In genomic region chr2:101759162-101759561, GRCh38 we compare ENCODE assay signal across 11 cellular contexts.
DNase-seq lines count a peak whose midpoint lies in the region; ATAC-seq and TF ChIP-seq lines count a peak whose summit lies in the region.
"Had no signal": no experiment of that assay in that cellular context is flagged by ENCODE, and none has a peak within 500 bp of the region (broad histone marks: within the 10 kb centered on the region; RNA-seq: fewer than 3 reads in every experiment).

No MANE protein-coding gene starts in this region.

- 48% methylated on average over 2 of the region's 2 CpGs for WGBS in right lobe of liver (ENCODE audit: insufficient coverage, low coverage, low lambda C conversion rate, missing lambda C conversion rate)

- no peak overlapping the region for H3K27ac Mint-ChIP-seq in activated naive CD4-positive, alpha-beta T cell treated with anti-CD3 and anti-CD28 coated beads, Interleukin-2, amount 50 U/mL, for 72 hours

- intact Hi-C loops in right lobe of liver (cut with DNase I), result no loop called here

- no peak for TF ChIP-seq POLR2A in right lobe of liver (IDR thresholded peaks at IDR 0.05)

- H3K9me3 ChIP-seq in AG04450 (ENCODE audit: control insufficient read depth, insufficient read depth, low read length) (no peaks in the 10 kb centered on the region), right lobe of liver (no peaks in the 10 kb centered on the region)

- no peaks in the 10 kb centered on the region for H3K27me3 ChIP-seq in AG04450 (ENCODE audit: control insufficient read depth, insufficient read depth, low read length)
- H3K27me3 ChIP-seq in right lobe of liver, result no peaks in the 10 kb centered on the region

- CTCF ChIA-PET in AG04450 (lab: Charles Lee), result interaction anchor here (0.7 to 1.1 kb wide), 4 partner anchors 8 to 76 kb away, joined by 3 to 5 read pairs (median 3); no protein-coding TSS in a partner anchor

- peaks cover 0 to 12% of the 10 kb centered on the region in 2 donors for H3K36me3 Mint-ChIP-seq in activated naive CD4-positive, alpha-beta T cell treated with anti-CD3 and anti-CD28 coated beads, Interleukin-2, amount 50 U/mL, for 72 hours

- no peak overlapping the region for H3K4me3 ChIP-seq in AG04450 (ENCODE audit: low read depth, low read length)
- H3K4me3 ChIP-seq in choroid plexus epithelial cell (ENCODE audit: low read depth, low read length), result no peak overlapping the region
- no peak overlapping the region for H3K4me3 ChIP-seq in right lobe of liver
- H3K4me3 ChIP-seq: SK-N-MC had no signal

- peak overlapping the region; percentile 80 for H3K27ac ChIP-seq in AG04450 (ENCODE audit: low read depth, low read length)
- no peak overlapping the region for H3K27ac ChIP-seq in right lobe of liver
- H3K27ac ChIP-seq: SK-N-MC had no signal

- H3K4me1 ChIP-seq in right lobe of liver, result peaks cover 0 to 48% (median 16%) of the 10 kb centered on the region in 4 donors

- POLR2A ChIA-PET in AG04450 (lab: Yijun Ruan, JAX), result interaction anchor here (0.6 to 1.1 kb wide), 8 partner anchors 14 to 475 kb away, joined by 3 to 8 read pairs (median 3); no protein-coding TSS in a partner anchor

- H3K9me3 Mint-ChIP-seq in activated naive CD4-positive, alpha-beta T cell treated with anti-CD3 and anti-CD28 coated beads, Interleukin-2, amount 50 U/mL, for 72 hours, result peaks cover 0 to 4% of the 10 kb centered on the region in 2 donors
- H3K9me3 Mint-ChIP-seq: CD4-positive, alpha-beta memory T cell; naive thymus-derived CD4-positive, alpha-beta T cell had no signal

- peak; percentile 10 to 52 (median 24) for ATAC-seq in right lobe of liver
- ATAC-seq in HG03520 (IDR thresholded peaks at IDR 0.05; ENCODE audit: unreplicated experiment), result no peak
- ATAC-seq in activated naive CD4-positive, alpha-beta T cell treated with anti-CD3 and anti-CD28 coated beads, Interleukin-2, amount 50 U/mL, for 72 hours, result no peak
- ATAC-seq: naive thymus-derived CD4-positive, alpha-beta T cell had no signal

- TF ChIP-seq CTCF in AG04450 (IDR thresholded peaks at IDR 0.05; ENCODE audit: low read depth, low read length), result no peak
- no peak for TF ChIP-seq CTCF in choroid plexus epithelial cell (conservative IDR thresholded peaks at IDR 0.05; ENCODE audit: low read depth, low read length)
- TF ChIP-seq CTCF in right lobe of liver (IDR thresholded peaks at IDR 0.05), result no peak

- DNase-seq in AG04450 (ENCODE audit: low read depth, low spot score), result peak; percentile 82
- DNase-seq in LHCN-M2 (ENCODE audit: low read depth), result peak; percentile 85
- peak; percentile 96 for DNase-seq in choroid plexus epithelial cell (ENCODE audit: low read depth)
- no peak for DNase-seq in right lobe of liver
- DNase-seq in occipital lobe (lab: John Stamatoyannopoulos, UW), result no peak
- DNase-seq in activated naive CD4-positive, alpha-beta T cell treated with anti-CD3 and anti-CD28 coated beads, Interleukin-2, amount 50 U/mL, for 72 hours (ENCODE audit: low spot score in 2 of 2), result no peak
- DNase-seq in iPS-NIHi7 (ENCODE audit: extremely low spot score), result no peak
- DNase-seq: CD4-positive, alpha-beta memory T cell; naive thymus-derived CD4-positive, alpha-beta T cell had no signal

- no peaks in the 10 kb centered on the region for H3K36me3 ChIP-seq in right lobe of liver

Comparison
In these comparisons a context has a peak if more than half of its experiments do, and no peak if none do; other contexts are left out.
1. DNase-seq: peak in AG04450 (single experiment), LHCN-M2 (single experiment) and choroid plexus epithelial cell (single experiment); none in right lobe of liver (0 of 3), occipital lobe (single experiment), activated naive CD4-positive, alpha-beta T cell treated with anti-CD3 and anti-CD28 coated beads, Interleukin-2, amount 50 U/mL, for 72 hours (0 of 2) and iPS-NIHi7 (single experiment).
2. ATAC-seq: peak in right lobe of liver (4 of 4); none in HG03520 (single experiment) and activated naive CD4-positive, alpha-beta T cell treated with anti-CD3 and anti-CD28 coated beads, Interleukin-2, amount 50 U/mL, for 72 hours (0 of 2).